ENCODE assay signal across 10 cellular contexts in genomic region chr11:64768300-64768694, GRCh38. TPM values are rescaled to one million over a fixed set of nuclear protein-coding genes. Genes with fewer than 3 reads are reported as not detected.
DNase-seq lines count a peak whose midpoint lies in the region; ATAC-seq, FAIRE-seq and TF ChIP-seq lines count a peak whose summit lies in the region.
"Had no signal": no experiment of that assay in that cellular context is flagged by ENCODE, and none has a peak within 500 bp of the region (broad histone marks: within the 10 kb centered on the region; RNA-seq: fewer than 3 reads in every experiment).

No MANE protein-coding gene starts in this region.

- peaks cover 7% of the 10 kb centered on the region for H3K4me1 Mint-ChIP-seq in MCF 10A (ENCODE audit: insufficient read depth, unreplicated experiment)
- H3K4me1 Mint-ChIP-seq in T-helper 17 cell: peaks cover 60% of the 10 kb centered on the region
- peaks cover 23% of the 10 kb centered on the region for H3K4me1 Mint-ChIP-seq in endodermal cell
- peaks cover 95% of the 10 kb centered on the region for H3K4me1 Mint-ChIP-seq in stimulated activated memory B cell treated with anti-CD40 and anti-IgM and Interleukin-4, amounts not matched to agents 10 μg/mL and 1 μg/mL and 100 μg/mL, for 72 hours

- H3K4me1 ChIP-seq in breast epithelium: peaks cover 6 to 7% of the 10 kb centered on the region in 2 donors
- H3K4me1 ChIP-seq in endodermal cell (ENCODE audit: control insufficient read depth, insufficient read depth, low read length): peaks cover 13% of the 10 kb centered on the region
- peaks cover 51% of the 10 kb centered on the region for H3K4me1 ChIP-seq in lower lobe of right lung

- no TSS peak for BruUV-seq in MCF 10A (replicated peaks; lab: Mats Ljungman, UMichigan)

- POLR2A ChIA-PET in MCF 10A (lab: Yijun Ruan, JAX): interaction anchor here (1.0 kb wide), 1 partner anchor 10 kb away, joined by 3 read pairs; no protein-coding TSS in a partner anchor

- no peak for ATAC-seq in T-helper 17 cell
- ATAC-seq in stimulated activated memory B cell treated with anti-CD40 and anti-IgM and Interleukin-4, amounts not matched to agents 10 μg/mL and 1 μg/mL and 100 μg/mL, for 72 hours: no peak
- ATAC-seq in lower lobe of right lung: no peak

- H3K9me3 ChIP-seq in breast epithelium: no peaks in the 10 kb centered on the region
- H3K9me3 ChIP-seq in T-helper 17 cell (ENCODE audit: control insufficient read depth, low read length, poor library complexity, severe bottlenecking): no peaks in the 10 kb centered on the region
- H3K9me3 ChIP-seq in endodermal cell (ENCODE audit: control insufficient read depth, low read length): no peaks in the 10 kb centered on the region
- H3K9me3 ChIP-seq in lower lobe of right lung: no peaks in the 10 kb centered on the region

- H3K27me3 ChIP-seq in breast epithelium: no peaks in the 10 kb centered on the region
- no peaks in the 10 kb centered on the region for H3K27me3 ChIP-seq in endodermal cell (ENCODE audit: control insufficient read depth, insufficient read depth, low read length, poor library complexity, severe bottlenecking)
- no peaks in the 10 kb centered on the region for H3K27me3 ChIP-seq in lower lobe of right lung (ENCODE audit: low read depth)

- DNase-seq in breast epithelium (ENCODE audit: low spot score in 2 of 2) (no peak), MCF 10A (ENCODE audit: unreplicated experiment) (no peak), T-helper 17 cell (no peak), endodermal cell (no peak), lower lobe of right lung (no peak), kidney glomerular epithelial cell (lab: John Stamatoyannopoulos, UW) (no peak), D721Med (ENCODE audit: insufficient read length, low spot score) (no peak)

- no peak for TF ChIP-seq POLR2A in breast epithelium (IDR thresholded peaks at IDR 0.05)

- CTCF ChIA-PET in MCF 10A (lab: Yijun Ruan, JAX): interaction anchor here (0.6 to 1.9 kb wide), 8 partner anchors 8 to 149 kb away, joined by 3 to 15 read pairs (median 3); no protein-coding TSS in a partner anchor

- FAIRE-seq in D721Med (lab: Jason Lieb, UNC): no peak
- FAIRE-seq: frontal cortex had no signal

- no peak overlapping the region for H3K4me3 Mint-ChIP-seq in MCF 10A (ENCODE audit: unreplicated experiment)
- peak overlapping the region; percentile 95 for H3K4me3 Mint-ChIP-seq in T-helper 17 cell
- no peak overlapping the region for H3K4me3 Mint-ChIP-seq in endodermal cell
- H3K4me3 Mint-ChIP-seq in stimulated activated memory B cell treated with anti-CD40 and anti-IgM and Interleukin-4, amounts not matched to agents 10 μg/mL and 1 μg/mL and 100 μg/mL, for 72 hours: no peak overlapping the region

- intact Hi-C loops in breast epithelium (cut with DNase I; ENCODE audit: low total_unique reads) (no loop called here), MCF 10A (cut with micrococcal nuclease) (no loop called here), lower lobe of right lung (cut with DNase I) (no loop called here)

- TF ChIP-seq CTCF in breast epithelium (IDR thresholded peaks at IDR 0.05) (no peak), MCF 10A (IDR thresholded peaks at IDR 0.05; ENCODE audit: unreplicated experiment) (no peak), endodermal cell (conservative IDR thresholded peaks at IDR 0.05) (no peak), lower lobe of right lung (IDR thresholded peaks at IDR 0.05) (no peak), D721Med (IDR thresholded peaks at IDR 0.05; ENCODE audit: insufficient read depth, missing control alignments) (no peak)

- H3K9ac ChIP-seq in endodermal cell (ENCODE audit: extremely low read depth, low read length, poor library complexity, severe bottlenecking): no peak overlapping the region
- H3K9ac ChIP-seq: parathyroid adenoma had no signal

- no peak overlapping the region for H3K4me3 ChIP-seq in breast epithelium
- H3K4me3 ChIP-seq in endodermal cell (ENCODE audit: low read length): no peak overlapping the region
- no peak overlapping the region for H3K4me3 ChIP-seq in lower lobe of right lung

- H3K36me3 Mint-ChIP-seq in MCF 10A (ENCODE audit: insufficient read depth, unreplicated experiment) (peaks cover 99% of the 10 kb centered on the region), T-helper 17 cell (ENCODE audit: low read depth) (peaks cover 24% of the 10 kb centered on the region), endodermal cell (ENCODE audit: low read depth) (peaks cover 90% of the 10 kb centered on the region)
- peaks cover 87% of the 10 kb centered on the region for H3K36me3 Mint-ChIP-seq in stimulated activated memory B cell treated with anti-CD40 and anti-IgM and Interleukin-4, amounts not matched to agents 10 μg/mL and 1 μg/mL and 100 μg/mL, for 72 hours

- H3K27ac Mint-ChIP-seq in MCF 10A (ENCODE audit: low read depth, unreplicated experiment) (no peak overlapping the region), T-helper 17 cell (peak overlapping the region; percentile 91), endodermal cell (peak overlapping the region; percentile 30)
- H3K27ac Mint-ChIP-seq in stimulated activated memory B cell treated with anti-CD40 and anti-IgM and Interleukin-4, amounts not matched to agents 10 μg/mL and 1 μg/mL and 100 μg/mL, for 72 hours: peak overlapping the region; percentile 69

- H3K27ac ChIP-seq in breast epithelium: peak overlapping the region; percentile 60 to 76
- no peak overlapping the region for H3K27ac ChIP-seq in endodermal cell (ENCODE audit: low read depth, low read length)
- no peak overlapping the region for H3K27ac ChIP-seq in lower lobe of right lung
- H3K27ac ChIP-seq: parathyroid adenoma had no signal

- 95 to 96% methylated on average over 6 of the region's 6 CpGs for WGBS in endodermal cell (ENCODE audit: insufficient coverage in 1 of 2, insufficient read length in 1 of 2), 2 experiments

- H3K36me3 ChIP-seq in breast epithelium (peaks cover 41% of the 10 kb centered on the region), endodermal cell (ENCODE audit: control insufficient read depth, insufficient read depth, low read length) (peaks cover 91% of the 10 kb centered on the region), lower lobe of right lung (peaks cover 100% of the 10 kb centered on the region)

- H3K9me3 Mint-ChIP-seq in MCF 10A (ENCODE audit: unreplicated experiment) (no peaks in the 10 kb centered on the region), endodermal cell (no peaks in the 10 kb centered on the region)
- H3K9me3 Mint-ChIP-seq in stimulated activated memory B cell treated with anti-CD40 and anti-IgM and Interleukin-4, amounts not matched to agents 10 μg/mL and 1 μg/mL and 100 μg/mL, for 72 hours: no peaks in the 10 kb centered on the region

- H3K27me3 Mint-ChIP-seq in MCF 10A (ENCODE audit: insufficient read depth, unreplicated experiment): no peaks in the 10 kb centered on the region
- no peaks in the 10 kb centered on the region for H3K27me3 Mint-ChIP-seq in T-helper 17 cell
- no peaks in the 10 kb centered on the region for H3K27me3 Mint-ChIP-seq in endodermal cell (ENCODE audit: insufficient read depth)
- no peaks in the 10 kb centered on the region for H3K27me3 Mint-ChIP-seq in stimulated activated memory B cell treated with anti-CD40 and anti-IgM and Interleukin-4, amounts not matched to agents 10 μg/mL and 1 μg/mL and 100 μg/mL, for 72 hours

RNA-seq across cellular contexts. Expression of gene PYGM, which starts 8.5 kb away (rescaled TPM):
- total RNA-seq in breast epithelium (1 to 10 TPM; 1.3 to 4.5 (median 3.4) TPM), MCF 10A (2022) (0.09 and 0.10 TPM in 2 replicates), T-helper 17 cell (10 to 100 TPM; 11.8 to 27.1 TPM), endodermal cell (1 to 10 TPM; 1.1 to 1.2 TPM), lower lobe of right lung (2.6 TPM)
- polyA plus RNA-seq in endodermal cell (2013, experiment 1 of 2): 2.0 TPM
- 1.3 TPM for polyA plus RNA-seq in endodermal cell (2013, experiment 2 of 2)

RNA-seq across cellular contexts. Expression of gene SF1, which starts 10.0 kb away (rescaled TPM):
- 100 to 1,000 TPM; 264 to 293 (median 277) TPM for total RNA-seq in breast epithelium
- total RNA-seq in MCF 10A (2022): 446 and 503 TPM in 2 replicates
- 1,000 to 10,000 TPM; 1,476 to 1,622 TPM for total RNA-seq in T-helper 17 cell
- 100 to 1,000 TPM; 331 to 399 TPM for total RNA-seq in endodermal cell
- 250 TPM for polyA plus RNA-seq in endodermal cell (2013, experiment 1 of 2)
- 216 TPM for polyA plus RNA-seq in endodermal cell (2013, experiment 2 of 2)
- 269 TPM for total RNA-seq in lower lobe of right lung

RNA-seq across cellular contexts. Expression of gene RASGRP2, which starts 24.4 kb away (rescaled TPM):
- total RNA-seq in breast epithelium (10 to 100 TPM in 2 of 3 donors, 1 to 10 TPM in 1; 10.0 to 12.5 (median 11.5) TPM), MCF 10A (2022) (not detected in 2 replicates), T-helper 17 cell (100 to 1,000 TPM; 464 to 502 TPM), endodermal cell (1 to 10 TPM in 1 of 2 donors, under 1 TPM in 1; 0.86 to 1.9 TPM), lower lobe of right lung (30.4 TPM)
- 5.0 TPM for polyA plus RNA-seq in endodermal cell (2013, experiment 1 of 2)
- polyA plus RNA-seq in endodermal cell (2013, experiment 2 of 2): 3.8 TPM

RNA-seq across cellular contexts. Expression of gene MAP4K2, which starts 34.7 kb away (rescaled TPM):
- total RNA-seq in breast epithelium: 10 to 100 TPM in 2 of 3 donors, 1 to 10 TPM in 1; 7.7 to 16.1 (median 14.0) TPM
- total RNA-seq in MCF 10A (2022): 4.9 and 6.8 TPM in 2 replicates
- total RNA-seq in T-helper 17 cell: 10 to 100 TPM; 97.8 to 99.2 TPM
- total RNA-seq in endodermal cell: 10 to 100 TPM; 24.7 to 32.4 TPM
- polyA plus RNA-seq in endodermal cell (2013, experiment 1 of 2): 20.7 TPM
- polyA plus RNA-seq in endodermal cell (2013, experiment 2 of 2): 18.3 TPM
- 29.1 TPM for total RNA-seq in lower lobe of right lung

RNA-seq across cellular contexts. Expression of gene MEN1, which starts 42.1 kb away (rescaled TPM):
- 10 to 100 TPM; 11.4 to 19.0 (median 14.8) TPM for total RNA-seq in breast epithelium
- total RNA-seq in MCF 10A (2022): 29.2 and 33.1 TPM in 2 replicates
- 10 to 100 TPM; 25.8 to 27.0 TPM for total RNA-seq in T-helper 17 cell
- total RNA-seq in endodermal cell: 10 to 100 TPM; 44.5 to 48.7 TPM
- 48.7 TPM for polyA plus RNA-seq in endodermal cell (2013, experiment 1 of 2)
- polyA plus RNA-seq in endodermal cell (2013, experiment 2 of 2): 44.3 TPM
- 22.7 TPM for total RNA-seq in lower lobe of right lung

Comparison
In these comparisons a context has a peak if more than half of its experiments do, and no peak if none do; other contexts are left out.
1. H3K27ac ChIP-seq: peak in breast epithelium (2 of 2); none in endodermal cell (single experiment) and lower lobe of right lung (single experiment).
2. RNA of gene RASGRP2, which starts 24.4 kb away (total RNA-seq): 464 to 502 TPM in T-helper 17 cell; 30.4 TPM in lower lobe of right lung (single experiment), 10.0 to 12.5 TPM in breast epithelium, 0.86 to 1.9 TPM in endodermal cell and not detected in MCF 10A; every median in the first group is over 10 times any median in the second.